Comparison of ENCODE assay signal across 13 cellular contexts in the genomic region with DNA sequence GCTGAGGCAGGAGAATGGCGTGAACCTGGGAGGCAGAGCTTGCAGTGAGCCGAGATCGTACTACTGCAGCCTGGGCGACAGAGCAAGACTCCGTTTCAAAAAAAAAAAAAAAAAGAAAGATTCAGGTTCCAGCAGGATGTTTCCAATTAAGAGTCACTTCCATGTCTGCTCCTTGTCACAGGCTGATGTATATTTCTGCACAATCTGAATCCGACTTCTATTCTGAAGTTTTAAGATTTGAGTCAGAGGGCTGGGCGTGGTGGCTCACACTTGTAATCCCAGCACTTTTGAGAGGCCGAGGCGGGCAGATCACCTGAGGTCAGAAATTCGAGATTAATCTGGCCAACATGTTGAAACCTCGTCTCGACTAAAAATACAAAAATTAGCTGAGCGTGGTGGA.
"Had no signal": no experiment of that assay in that cellular context is flagged by ENCODE, and none has a peak within 500 bp of the region (broad histone marks: within the 10 kb centered on the region; RNA-seq: fewer than 3 reads in every experiment).

No MANE protein-coding gene starts in this region.

- H3K27me3 ChIP-seq: adrenal gland, sigmoid colon, tibial artery, uterus had no signal

- H3K27ac ChIP-seq: adrenal gland, sigmoid colon, tibial artery, uterus had no signal

- H3K4me3 Mint-ChIP-seq: endodermal cell; neural crest cell; T-helper 1 cell treated with Interleukin-12 subunit alpha and Interleukin-12 subunit beta and Interleukin-4 antibody, amounts not matched to agents 30 μg/mL and 1 μg/mL, for 36 hours had no signal

- DNase-seq: activated CD4-positive, CD25-positive, alpha-beta regulatory T cell; activated naive CD4-positive, alpha-beta T cell treated with anti-CD3 and anti-CD28 coated beads, Interleukin-2, amount 50 U/mL, for 16 hours; adrenal gland; endodermal cell; erythroblast; islet precursor cell; sigmoid colon; stimulated activated CD4-positive, alpha-beta T cell treated with anti-CD3 and anti-CD28 coated beads, Interleukin-1b, Interleukin-23, amount 100 ng/mL, for 48 hours; tibial artery; uterus had no signal

- H3K36me3 ChIP-seq: uterus had no signal

- H3K4me1 ChIP-seq: adrenal gland, sigmoid colon, tibial artery, uterus had no signal

- H3K4me3 ChIP-seq: adrenal gland, lung, sigmoid colon, tibial artery, uterus had no signal

- H3K9me3 ChIP-seq: adrenal gland, sigmoid colon, tibial artery, uterus had no signal

- H3K27ac Mint-ChIP-seq: endodermal cell had no signal

- H3K9me3 Mint-ChIP-seq: endodermal cell; neural crest cell; T-helper 1 cell treated with Interleukin-12 subunit alpha and Interleukin-12 subunit beta and Interleukin-4 antibody, amounts not matched to agents 30 μg/mL and 1 μg/mL, for 36 hours had no signal

- H3K4me1 Mint-ChIP-seq: endodermal cell, neural crest cell had no signal
